ENCODE assay signal across 9 cellular contexts in the genomic region with DNA sequence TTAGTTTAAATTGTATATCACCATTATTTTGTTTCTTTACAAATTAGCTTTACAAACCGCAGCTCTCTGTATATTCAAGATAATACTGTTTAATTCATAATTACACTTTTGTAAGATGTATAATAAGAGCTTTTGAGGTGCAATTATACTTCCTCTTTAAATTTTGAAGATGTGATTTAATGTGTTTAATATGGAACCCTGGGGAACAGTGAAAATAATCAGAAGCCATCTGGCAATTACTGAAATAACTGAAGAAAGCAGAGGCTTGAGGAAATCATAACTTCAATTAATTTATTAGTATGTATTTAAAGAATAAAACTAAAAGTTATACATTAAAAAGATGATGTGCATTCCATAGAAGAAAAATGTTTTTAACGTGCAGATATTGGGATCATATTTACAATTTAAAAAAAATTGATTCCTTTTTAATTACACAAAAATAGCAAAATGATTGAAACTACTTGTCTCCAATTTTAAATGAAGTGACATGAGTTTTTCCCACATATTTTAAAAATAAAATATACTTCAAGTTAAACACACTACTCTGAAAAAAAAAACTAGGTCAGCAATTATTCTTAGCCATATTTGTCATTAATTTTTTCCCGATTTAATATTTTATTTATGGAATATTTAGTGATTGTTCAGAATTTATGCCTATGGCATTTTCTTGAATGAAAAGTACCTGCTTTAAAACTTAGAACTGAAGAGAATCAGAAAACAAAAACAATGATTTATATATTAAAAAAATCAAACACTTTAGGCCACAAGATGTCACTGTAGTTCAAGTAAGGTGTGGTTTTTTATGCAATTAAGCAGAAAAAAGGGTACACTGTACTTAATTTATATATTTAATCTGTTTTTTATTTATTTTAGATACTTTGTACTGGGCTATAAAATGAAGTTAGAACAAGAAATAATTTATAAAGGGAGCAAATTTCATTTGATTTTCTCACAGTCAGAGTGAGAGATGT.
DNase-seq lines count a peak whose midpoint lies in the region; ATAC-seq and TF ChIP-seq lines count a peak whose summit lies in the region.
"Had no signal": no experiment of that assay in that cellular context is flagged by ENCODE, and none has a peak within 500 bp of the region (broad histone marks: within the 10 kb centered on the region; RNA-seq: fewer than 3 reads in every experiment).

No MANE protein-coding gene starts in this region.

- TF ChIP-seq CTCF in VCaP (conservative IDR thresholded peaks at IDR 0.05): peak; percentile 68

- DNase-seq in ELR (ENCODE audit: low read depth) (peak; percentile 24), LHCN-M2 (ENCODE audit: low read depth) (peak; percentile 5), left kidney (ENCODE audit: low read depth, low spot score) (peak; percentile 22), retina (no peak), NCI-H2196 treated with DMSO at 0.1 percent for 48 hours (lab: John Stamatoyannopoulos, UW; ENCODE audit: unreplicated experiment) (no peak), islet precursor cell (no peak)

- ATAC-seq in GM21576 (IDR thresholded peaks at IDR 0.05; ENCODE audit: unreplicated experiment): no peak
- ATAC-seq: natural killer cell treated with Interleukin-12 subunit alpha and Interleukin-12 subunit beta and Interleukin-15 and Interleukin-18, amount 100 ng/mL, for 72 hours had no signal

- H3K27ac ChIP-seq in VCaP: no peak overlapping the region

Comparison
In these comparisons a context has a peak if more than half of its experiments do, and no peak if none do; other contexts are left out.
1. DNase-seq: peak in ELR (single experiment), LHCN-M2 (single experiment) and left kidney (single experiment); none in retina (single experiment), NCI-H2196 treated with DMSO at 0.1 percent for 48 hours (single experiment) and islet precursor cell (single experiment).